In genomic region chr17:65560628-65561371, GRCh38 we compare ENCODE assay signal across 8 cellular contexts. TPM values are rescaled to one million over a fixed set of nuclear protein-coding genes. Genes with fewer than 3 reads are reported as not detected.
A peak's percentile ranks its signal among the peaks of the same experiment; 100 is the strongest.
DNase-seq lines count a peak whose midpoint lies in the region; ATAC-seq and TF ChIP-seq lines count a peak whose summit lies in the region.

No MANE protein-coding gene starts in this region.

- CTCF ChIA-PET in activated CD4-positive, alpha-beta T cell treated with anti-CD3 and anti-CD28 coated beads, Interleukin-2, amount 10 ng/mL, durations not matched to agents 7 days and 5 days (lab: Charles Lee): no interaction called here

- peaks cover 7% of the 10 kb centered on the region for H3K36me3 Mint-ChIP-seq in activated CD4-positive, alpha-beta T cell treated with anti-CD3 and anti-CD28 coated beads, Interleukin-2, amount 10 ng/mL, durations not matched to agents 7 days and 5 days (ENCODE audit: low read depth)

- H3K4me1 ChIP-seq in DOHH2 (ENCODE audit: control insufficient read depth, low read length): peaks cover 23% of the 10 kb centered on the region
- peaks cover 2% of the 10 kb centered on the region for H3K4me1 ChIP-seq in colonic mucosa

- no peaks in the 10 kb centered on the region for H3K9me2 ChIP-seq in DOHH2 (replicated peaks; ENCODE audit: control insufficient read depth, low read length)

- H3K4me2 ChIP-seq in DOHH2 (ENCODE audit: low read length): peak overlapping the region; percentile 85

- peaks cover 16% of the 10 kb centered on the region for H3K27me3 Mint-ChIP-seq in activated CD4-positive, alpha-beta T cell treated with anti-CD3 and anti-CD28 coated beads, Interleukin-2, amount 10 ng/mL, durations not matched to agents 7 days and 5 days

- no peak overlapping the region for H3K4me3 Mint-ChIP-seq in activated CD4-positive, alpha-beta T cell treated with anti-CD3 and anti-CD28 coated beads, Interleukin-2, amount 10 ng/mL, durations not matched to agents 7 days and 5 days

- H3K27me3 ChIP-seq in DOHH2 (ENCODE audit: control insufficient read depth, low read length) (peaks cover 31% of the 10 kb centered on the region), colonic mucosa (no peaks in the 10 kb centered on the region), layer of hippocampus (ENCODE audit: control insufficient read depth, insufficient read depth, low read length) (no peaks in the 10 kb centered on the region)

- POLR2A ChIA-PET in activated CD4-positive, alpha-beta T cell treated with anti-CD3 and anti-CD28 coated beads, Interleukin-2, amount 10 ng/mL, durations not matched to agents 7 days and 5 days (lab: Charles Lee): no interaction called here

- H3K27ac ChIP-seq in DOHH2 (ENCODE audit: low read depth, low read length) (0 out of 2 replicates have a peak overlapping the region, but pooled peaks have one; percentile 20), colonic mucosa (peak overlapping the region; percentile 80), layer of hippocampus (ENCODE audit: low read depth, low read length) (peak overlapping the region; percentile 86)

- H3K4me3 ChIP-seq in DOHH2 (ENCODE audit: low read length) (peak overlapping the region; percentile 75), colonic mucosa (peak overlapping the region; percentile 86)

- H3K9ac ChIP-seq in colonic mucosa (ENCODE audit: low read depth in 2 of 2, low read length in 2 of 2): peak overlapping the region; percentile 26 to 81

- TF ChIP-seq CTCF in DOHH2 (IDR thresholded peaks at IDR 0.05; ENCODE audit: low read depth, low read length, poor library complexity, severe bottlenecking) (no peak), colonic mucosa (IDR thresholded peaks at IDR 0.05) (no peak)

- intact Hi-C loops in colonic mucosa (cut with DNase I): no loop called here

- no peaks in the 10 kb centered on the region for H3F3A ChIP-seq in DOHH2 (ENCODE audit: control insufficient read depth, insufficient read depth)

- peak overlapping the region; percentile 79 for H3K27ac Mint-ChIP-seq in activated CD4-positive, alpha-beta T cell treated with anti-CD3 and anti-CD28 coated beads, Interleukin-2, amount 10 ng/mL, durations not matched to agents 7 days and 5 days

- ATAC-seq in HG02763 (IDR thresholded peaks at IDR 0.05; ENCODE audit: unreplicated experiment) (peak; percentile 36), GM18870 (IDR thresholded peaks at IDR 0.05; ENCODE audit: unreplicated experiment) (no peak)

- peak; percentile 87 for DNase-seq in NCI-H2227 (lab: John Stamatoyannopoulos, UW; ENCODE audit: unreplicated experiment)
- peak; percentile 81 for DNase-seq in activated CD4-positive, alpha-beta T cell treated with anti-CD3 and anti-CD28 coated beads, Interleukin-2, amount 10 ng/mL, durations not matched to agents 7 days and 5 days
- peak; percentile 87 for DNase-seq in colonic mucosa
- DNase-seq in stimulated activated CD4-positive, alpha-beta T cell treated with anti-CD3 and anti-CD28 coated beads, Interleukin-15, amount 100 ng/mL, for 48 hours (ENCODE audit: low read depth in 2 of 2): peak; percentile 55 to 65

- H3K36me3 ChIP-seq in DOHH2 (ENCODE audit: control insufficient read depth, low read length): no peaks in the 10 kb centered on the region
- H3K36me3 ChIP-seq in colonic mucosa: no peaks in the 10 kb centered on the region

- H3K79me2 ChIP-seq in DOHH2 (ENCODE audit: control insufficient read depth, low read length): no peaks in the 10 kb centered on the region

- H3K9me3 ChIP-seq in DOHH2 (ENCODE audit: control insufficient read depth, insufficient read depth, low read length): no peaks in the 10 kb centered on the region
- H3K9me3 ChIP-seq in colonic mucosa: no peaks in the 10 kb centered on the region

- peaks cover 30% of the 10 kb centered on the region for H3K4me1 Mint-ChIP-seq in activated CD4-positive, alpha-beta T cell treated with anti-CD3 and anti-CD28 coated beads, Interleukin-2, amount 10 ng/mL, durations not matched to agents 7 days and 5 days

- H4K20me1 ChIP-seq in DOHH2 (ENCODE audit: control insufficient read depth, insufficient read depth, low read depth, low read length): peaks cover 4% of the 10 kb centered on the region; the same call in 1 of the 2 replicates

- no peaks in the 10 kb centered on the region for H3K9me3 Mint-ChIP-seq in activated CD4-positive, alpha-beta T cell treated with anti-CD3 and anti-CD28 coated beads, Interleukin-2, amount 10 ng/mL, durations not matched to agents 7 days and 5 days

RNA-seq across cellular contexts. Expression of gene AXIN2, which starts 0.6 kb away (rescaled TPM):
- 10 to 100 TPM; 12.7 to 13.4 TPM for total RNA-seq in activated CD4-positive, alpha-beta T cell treated with anti-CD3 and anti-CD28 coated beads, Interleukin-2, amount 10 ng/mL, durations not matched to agents 7 days and 5 days
- total RNA-seq in colonic mucosa: 10 to 100 TPM; 38.0 to 41.6 TPM

Comparison
In these comparisons a context has a peak if more than half of its experiments do, and no peak if none do; other contexts are left out.
1. H3K27ac ChIP-seq: peak in every context shown above with its lines; median percentile 86 in layer of hippocampus; 80 in colonic mucosa; 20 in DOHH2.